Comparison of ENCODE assay signal across 12 cellular contexts in the genomic region with DNA sequence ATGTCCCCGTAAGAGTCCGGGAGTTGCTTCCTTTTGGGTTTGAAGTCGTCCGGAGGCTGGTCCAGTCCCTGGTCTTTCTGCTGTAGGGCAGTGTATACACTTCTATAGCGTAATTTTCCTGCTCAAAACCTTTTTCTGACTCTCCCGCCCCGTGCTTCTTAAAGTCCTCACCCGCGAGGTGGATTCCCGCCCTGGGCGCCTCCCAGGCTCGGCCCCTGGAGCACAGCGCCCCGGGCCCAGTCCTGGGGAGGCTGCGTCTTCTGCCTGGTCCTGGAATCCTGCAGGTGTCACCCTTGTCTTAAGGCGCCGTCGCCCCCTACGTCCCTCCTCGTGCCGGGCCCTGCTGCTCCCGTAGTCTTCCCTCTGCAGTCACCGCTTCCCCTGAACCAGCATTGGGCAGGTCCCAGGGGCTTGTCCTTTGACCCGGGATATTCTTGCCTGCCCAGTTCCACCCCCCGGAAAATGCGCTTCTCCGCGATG. TPM values are rescaled to one million over a fixed set of nuclear protein-coding genes. Genes with fewer than 3 reads are reported as not detected.
A peak's percentile ranks its signal among the peaks of the same experiment; 100 is the strongest.
DNase-seq lines count a peak whose midpoint lies in the region; ATAC-seq, FAIRE-seq and TF ChIP-seq lines count a peak whose summit lies in the region.
"Had no signal": no experiment of that assay in that cellular context is flagged by ENCODE, and none has a peak within 500 bp of the region (broad histone marks: within the 10 kb centered on the region; RNA-seq: fewer than 3 reads in every experiment).

No MANE protein-coding gene starts in this region.

- CTCF ChIA-PET in activated CD8-positive, alpha-beta memory T cell treated with anti-CD3 and anti-CD28 coated beads, Interleukin-2, amount 10 ng/mL, durations not matched to agents 7 days and 5 days (lab: Charles Lee), result no interaction called here

- intact Hi-C loops in kidney (cut with DNase I), result no loop called here

- H3K36me3 ChIP-seq in kidney (ENCODE audit: control insufficient read depth in 1 of 2, insufficient read depth in 2 of 2, low read length in 2 of 2), result no peaks in the 10 kb centered on the region
- H3K36me3 ChIP-seq in stomach smooth muscle (ENCODE audit: control insufficient read depth in 2 of 2, insufficient read depth in 2 of 2, low read length in 2 of 2), result no peaks in the 10 kb centered on the region
- H3K36me3 ChIP-seq: neutrophil had no signal

- H3K27ac Mint-ChIP-seq in activated CD8-positive, alpha-beta memory T cell treated with anti-CD3 and anti-CD28 coated beads, Interleukin-2, amount 10 ng/mL, durations not matched to agents 7 days and 5 days, result no peak overlapping the region
- no peak overlapping the region for H3K27ac Mint-ChIP-seq in stimulated activated memory B cell treated with anti-CD40 and anti-IgM and Interleukin-4, amounts not matched to agents 10 μg/mL and 1 μg/mL and 100 μg/mL, for 72 hours
- H3K27ac Mint-ChIP-seq: T-cell had no signal

- H3K27ac ChIP-seq in coronary artery (no peak overlapping the region), kidney (ENCODE audit: low read depth in 2 of 2, low read length in 2 of 2) (no peak overlapping the region), stomach smooth muscle (ENCODE audit: low read length) (no peak overlapping the region)
- H3K27ac ChIP-seq: neutrophil had no signal

- TF ChIP-seq CTCF in coronary artery (IDR thresholded peaks at IDR 0.05) (no peak), kidney (IDR thresholded peaks at IDR 0.05; ENCODE audit: borderline replicate concordance, extremely low read depth, insufficient read depth) (peak; percentile 11)

- H3K9ac ChIP-seq in kidney (ENCODE audit: low read length in 2 of 2) (no peak overlapping the region), stomach smooth muscle (ENCODE audit: low read length in 2 of 2) (no peak overlapping the region)

- H3K4me3 ChIP-seq in coronary artery (peak overlapping the region; percentile 59), kidney (ENCODE audit: low read length in 2 of 2) (no peak overlapping the region), stomach smooth muscle (ENCODE audit: low read length in 2 of 2) (peak overlapping the region; percentile 53 to 54)

- no peaks in the 10 kb centered on the region for H3K27me3 Mint-ChIP-seq in activated CD8-positive, alpha-beta memory T cell treated with anti-CD3 and anti-CD28 coated beads, Interleukin-2, amount 10 ng/mL, durations not matched to agents 7 days and 5 days
- peaks cover 15% of the 10 kb centered on the region for H3K27me3 Mint-ChIP-seq in stimulated activated memory B cell treated with anti-CD40 and anti-IgM and Interleukin-4, amounts not matched to agents 10 μg/mL and 1 μg/mL and 100 μg/mL, for 72 hours

- H3K9me3 Mint-ChIP-seq in activated CD8-positive, alpha-beta memory T cell treated with anti-CD3 and anti-CD28 coated beads, Interleukin-2, amount 10 ng/mL, durations not matched to agents 7 days and 5 days (ENCODE audit: low read depth), result peaks cover 20% of the 10 kb centered on the region
- peaks cover 21% of the 10 kb centered on the region for H3K9me3 Mint-ChIP-seq in stimulated activated memory B cell treated with anti-CD40 and anti-IgM and Interleukin-4, amounts not matched to agents 10 μg/mL and 1 μg/mL and 100 μg/mL, for 72 hours

- H3K36me3 Mint-ChIP-seq in activated CD8-positive, alpha-beta memory T cell treated with anti-CD3 and anti-CD28 coated beads, Interleukin-2, amount 10 ng/mL, durations not matched to agents 7 days and 5 days, result peaks cover 8% of the 10 kb centered on the region
- peaks cover 31% of the 10 kb centered on the region for H3K36me3 Mint-ChIP-seq in stimulated activated memory B cell treated with anti-CD40 and anti-IgM and Interleukin-4, amounts not matched to agents 10 μg/mL and 1 μg/mL and 100 μg/mL, for 72 hours

- FAIRE-seq in kidney (lab: Jason Lieb, UNC), result no peak

- H3K27me3 ChIP-seq in stomach smooth muscle (ENCODE audit: control insufficient read depth in 1 of 2, insufficient read depth in 2 of 2, low read length in 2 of 2), result no peaks in the 10 kb centered on the region

- H3K4me1 Mint-ChIP-seq in activated CD8-positive, alpha-beta memory T cell treated with anti-CD3 and anti-CD28 coated beads, Interleukin-2, amount 10 ng/mL, durations not matched to agents 7 days and 5 days, result peaks cover 2% of the 10 kb centered on the region
- no peaks in the 10 kb centered on the region for H3K4me1 Mint-ChIP-seq in stimulated activated memory B cell treated with anti-CD40 and anti-IgM and Interleukin-4, amounts not matched to agents 10 μg/mL and 1 μg/mL and 100 μg/mL, for 72 hours
- H3K4me1 Mint-ChIP-seq: T-cell had no signal

- no peak overlapping the region for H3K4me3 Mint-ChIP-seq in activated CD8-positive, alpha-beta memory T cell treated with anti-CD3 and anti-CD28 coated beads, Interleukin-2, amount 10 ng/mL, durations not matched to agents 7 days and 5 days
- no peak overlapping the region for H3K4me3 Mint-ChIP-seq in stimulated activated memory B cell treated with anti-CD40 and anti-IgM and Interleukin-4, amounts not matched to agents 10 μg/mL and 1 μg/mL and 100 μg/mL, for 72 hours

- peak; percentile 42 for ATAC-seq in activated CD8-positive, alpha-beta memory T cell treated with anti-CD3 and anti-CD28 coated beads, Interleukin-2, amount 10 ng/mL, durations not matched to agents 7 days and 5 days
- no peak for ATAC-seq in stimulated activated memory B cell treated with anti-CD40 and anti-IgM and Interleukin-4, amounts not matched to agents 10 μg/mL and 1 μg/mL and 100 μg/mL, for 72 hours
- ATAC-seq in GM18511 (IDR thresholded peaks at IDR 0.05; ENCODE audit: unreplicated experiment), result no peak
- ATAC-seq in HG03442 (IDR thresholded peaks at IDR 0.05; ENCODE audit: unreplicated experiment), result no peak
- ATAC-seq: T-cell had no signal

- no peaks in the 10 kb centered on the region for H3K4me1 ChIP-seq in kidney (ENCODE audit: control insufficient read depth in 1 of 2, insufficient read depth in 1 of 2, low read depth in 1 of 2, low read length in 2 of 2)
- H3K4me1 ChIP-seq in stomach smooth muscle (ENCODE audit: control insufficient read depth, insufficient read depth, low read length), result no peaks in the 10 kb centered on the region

- no peak for DNase-seq in activated CD8-positive, alpha-beta memory T cell treated with anti-CD3 and anti-CD28 coated beads, Interleukin-2, amount 10 ng/mL, durations not matched to agents 7 days and 5 days
- no peak for DNase-seq in activated CD8-positive, alpha-beta memory T cell treated with anti-CD3 and anti-CD28 coated beads for 24 hours
- DNase-seq in coronary artery (ENCODE audit: low spot score) (no peak), kidney (no peak)
- DNase-seq: foreskin melanocyte, NCI-H524 treated with DMSO at 0.1 percent for 48 hours had no signal

- H3K9me3 ChIP-seq in kidney (ENCODE audit: control insufficient read depth in 1 of 2, low read length in 2 of 2), result peaks cover under 1 to 14% of the 10 kb centered on the region in 2 donors
- peaks cover 0 to 10% of the 10 kb centered on the region in 2 donors for H3K9me3 ChIP-seq in stomach smooth muscle (ENCODE audit: control insufficient read depth in 2 of 2, low read length in 2 of 2)

RNA-seq across cellular contexts. Expression of a gene that starts 34.4 kb away (rescaled TPM):
- total RNA-seq in activated CD8-positive, alpha-beta memory T cell treated with anti-CD3 and anti-CD28 coated beads, Interleukin-2, amount 10 ng/mL, durations not matched to agents 7 days and 5 days, result 10 to 100 TPM; 33.9 to 45.1 TPM
- total RNA-seq in kidney, result 35.8 TPM
- 3.4 TPM for polyA plus RNA-seq in kidney (ENCODE audit: insufficient read depth, low read depth, low replicate concordance)

RNA-seq across cellular contexts. Expression of a gene that starts 39.7 kb away (rescaled TPM):
- total RNA-seq in activated CD8-positive, alpha-beta memory T cell treated with anti-CD3 and anti-CD28 coated beads, Interleukin-2, amount 10 ng/mL, durations not matched to agents 7 days and 5 days, result 1 to 10 TPM; 1.8 to 1.9 TPM
- total RNA-seq in kidney, result 3.7 TPM
- polyA plus RNA-seq in kidney (ENCODE audit: insufficient read depth, low read depth, low replicate concordance), result 0.69 TPM

Comparison
In these comparisons a context has a peak if more than half of its experiments do, and no peak if none do; other contexts are left out.
1. H3K4me3 ChIP-seq: peak in coronary artery (single experiment) and stomach smooth muscle (2 of 2); none in kidney (0 of 2).